Comparison of ENCODE assay signal across 8 cellular contexts in the genomic region with DNA sequence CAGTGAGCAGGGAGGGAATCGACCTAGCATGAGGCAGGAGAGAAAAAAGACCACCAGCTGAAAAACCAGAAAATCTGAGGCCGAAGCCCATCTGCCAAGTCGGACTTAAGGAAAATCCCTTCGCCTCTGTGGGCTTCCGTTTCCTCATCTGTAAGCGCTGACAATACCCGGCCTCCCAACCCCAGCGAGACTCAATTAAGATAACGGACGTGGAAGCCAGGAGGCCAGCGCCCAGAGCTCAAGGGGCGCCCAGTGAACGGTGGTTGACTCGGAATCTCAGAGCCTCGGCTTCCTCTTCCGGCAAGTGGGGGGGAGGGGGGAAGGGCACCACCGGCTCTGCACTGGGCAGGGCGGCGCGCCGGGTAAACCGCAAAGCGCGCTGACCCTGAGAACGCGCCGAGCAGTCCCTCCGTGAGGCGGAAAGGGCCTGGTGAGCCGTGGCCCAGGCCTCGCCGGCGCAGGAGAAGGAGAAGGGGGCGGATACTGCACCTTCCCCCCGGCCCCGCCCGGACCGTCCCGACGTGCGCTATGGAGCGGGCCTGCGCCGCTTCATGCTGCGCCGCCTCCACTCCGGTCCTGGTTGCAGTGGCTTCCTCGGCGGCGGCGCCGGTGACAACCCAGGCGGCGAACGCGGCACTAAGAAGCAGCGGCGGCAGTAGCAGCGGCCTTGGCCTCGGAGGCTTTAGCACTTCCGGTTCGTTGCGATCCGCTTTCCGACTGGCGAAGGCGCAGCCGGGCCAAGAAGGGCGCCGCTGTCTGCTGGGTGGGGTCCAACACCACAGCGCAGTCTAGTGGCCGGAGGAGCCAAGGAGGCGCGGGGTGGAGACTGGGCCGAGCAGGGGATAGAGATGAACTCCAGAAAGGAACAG. TPM values are rescaled to one million over a fixed set of nuclear protein-coding genes. Genes with fewer than 3 reads are reported as not detected.
DNase-seq lines count a peak whose midpoint lies in the region; ATAC-seq and TF ChIP-seq lines count a peak whose summit lies in the region.

A gene (minus strand): TSS at position 693 of the 869 bp plus-strand sequence. CDS start 5,136 bp downstream, outside the sequence.

- H3K9me3 Mint-ChIP-seq in chondrocyte (ENCODE audit: low read depth): no peaks in the 10 kb centered on the region

- peak within 1 kb of the TSS; percentile 83 for H3K27ac Mint-ChIP-seq in chondrocyte (ENCODE audit: unreplicated experiment)

- H3K4me1 Mint-ChIP-seq in chondrocyte (ENCODE audit: low read depth): peaks cover 22% of the 10 kb centered on the region

- no peaks in the 10 kb centered on the region for H3K36me3 ChIP-seq in kidney epithelial cell (ENCODE audit: control insufficient read depth, insufficient read depth, low read length)

- ATAC-seq in GM19035 (IDR thresholded peaks at IDR 0.05; ENCODE audit: unreplicated experiment): peak; percentile 91
- peak; percentile 85 for ATAC-seq in HG03378 (IDR thresholded peaks at IDR 0.05; ENCODE audit: unreplicated experiment)

- peak within 1 kb of the TSS; percentile 86 for H3K4me3 Mint-ChIP-seq in chondrocyte (ENCODE audit: unreplicated experiment)

- no peaks in the 10 kb centered on the region for H3K36me3 Mint-ChIP-seq in chondrocyte (ENCODE audit: low read depth)

- peak within 1 kb of the TSS; percentile 98 for H3K4me3 ChIP-seq in kidney epithelial cell (ENCODE audit: low read depth, low read length)

- no peaks in the 10 kb centered on the region for H3K27me3 Mint-ChIP-seq in chondrocyte (ENCODE audit: low read depth)

- H3K27me3 ChIP-seq in kidney epithelial cell (ENCODE audit: control insufficient read depth, insufficient read depth, low read length): no peaks in the 10 kb centered on the region

- TF ChIP-seq CTCF in chondrocyte (IDR thresholded peaks at IDR 0.05) (peak; percentile 93), kidney epithelial cell (IDR thresholded peaks at IDR 0.05; ENCODE audit: insufficient read depth, low read length, poor library complexity, severe bottlenecking) (peak; percentile 97)

- peak; percentile 79 to 85 for DNase-seq in AML-193 (lab: John Stamatoyannopoulos, UW)
- peak; percentile 87 for DNase-seq in NCI-H460 (ENCODE audit: extremely low read depth, low read depth)
- DNase-seq in activated CD4-positive, alpha-beta T cell treated with anti-CD3 and anti-CD28 coated beads for 1 hour: peak; percentile 90
- DNase-seq in chondrocyte (ENCODE audit: low spot score): peak; percentile 98
- peak; percentile 61 for DNase-seq in kidney epithelial cell (ENCODE audit: low read depth)
- DNase-seq in stimulated activated CD4-positive, alpha-beta T cell treated with anti-CD3 and anti-CD28 coated beads, Interleukin-1b, Interleukin-23, amount 100 ng/mL, for 1 hour (ENCODE audit: low read depth in 2 of 2): peak; percentile 79 to 90

RNA-seq across cellular contexts. Expression of the gene that starts here (rescaled TPM):
- total RNA-seq in NCI-H460 (2014; rRNA removed; shearing (Covaris generic)): 20.6 and 25.6 TPM in 2 replicates
- polyA plus RNA-seq in NCI-H460 (2014; cell fraction: nucleus; rRNA removed): 24.7 and 42.5 TPM in 2 replicates
- total RNA-seq in chondrocyte (26.5 to 31.8 TPM (median 31.3 TPM) in 3 replicates), kidney epithelial cell (27.2 and 30.8 TPM in 2 replicates)

Comparison
In these comparisons a context has a peak if more than half of its experiments do, and no peak if none do; other contexts are left out.
1. Peak in every context shown above with its lines: DNase-seq, ATAC-seq and H3K4me3 ChIP-seq.